In genomic region chr7:48643420-48644013, GRCh38 we compare ENCODE assay signal across 19 cellular contexts.
DNase-seq lines count a peak whose midpoint lies in the region; ATAC-seq and TF ChIP-seq lines count a peak whose summit lies in the region.
"Had no signal": no experiment of that assay in that cellular context is flagged by ENCODE, and none has a peak within 500 bp of the region (broad histone marks: within the 10 kb centered on the region; RNA-seq: fewer than 3 reads in every experiment).

No MANE protein-coding gene starts in this region.

- TF ChIP-seq POLR2A in gastrocnemius medialis (IDR thresholded peaks at IDR 0.05) = no peak

- no peak overlapping the region for H3K4ac ChIP-seq in mesendoderm (ENCODE audit: low read depth, low read length)

- in situ Hi-C loops in gastrocnemius medialis (cut with MboI; ENCODE audit: low sequenced_read_pairs in 4 of 4) = no loop called here

- no peak for TF ChIP-seq CTCF in gastrocnemius medialis (IDR thresholded peaks at IDR 0.05 in 4 of 5, conservative IDR thresholded peaks at IDR 0.05 in 1 of 5)

- H3K9me3 ChIP-seq in gastrocnemius medialis = no peaks in the 10 kb centered on the region
- H3K9me3 ChIP-seq: ovary, right lobe of liver, transverse colon had no signal

- H3K27me3 ChIP-seq in mesendoderm (ENCODE audit: insufficient read depth, low read length, poor library complexity) (no peaks in the 10 kb centered on the region), gastrocnemius medialis (no peaks in the 10 kb centered on the region)
- H3K27me3 ChIP-seq: ovary, right lobe of liver, transverse colon had no signal

- intact Hi-C loops in gastrocnemius medialis (cut with DNase I; ENCODE audit: low total_unique reads) = no loop called here

- H4K5ac ChIP-seq in mesendoderm (ENCODE audit: low read length) = no peak overlapping the region

- H2AK5ac ChIP-seq in mesendoderm (ENCODE audit: low read length) = no peak overlapping the region

- H3K18ac ChIP-seq in mesendoderm (ENCODE audit: low read length) = no peak overlapping the region

- no peak overlapping the region for H3K23ac ChIP-seq in mesendoderm (ENCODE audit: low read length)

- no peak overlapping the region for H3K56ac ChIP-seq in mesendoderm (ENCODE audit: low read length)

- H2BK15ac ChIP-seq in mesendoderm (replicated peaks; ENCODE audit: low read depth) = no peak overlapping the region

- no peak for ATAC-seq in HG03175 (IDR thresholded peaks at IDR 0.05; ENCODE audit: unreplicated experiment)
- ATAC-seq in gastrocnemius medialis = no peak
- ATAC-seq in GM21737 (IDR thresholded peaks at IDR 0.05; ENCODE audit: unreplicated experiment) = no peak
- ATAC-seq: right lobe of liver had no signal

- H3K4me2 ChIP-seq in mesendoderm (ENCODE audit: low read length) = no peak overlapping the region

- H2BK5ac ChIP-seq in mesendoderm (ENCODE audit: low read length) = no peak overlapping the region

- H3K4me1 ChIP-seq in mesendoderm (ENCODE audit: control insufficient read depth, low read depth, low read length) (no peaks in the 10 kb centered on the region), gastrocnemius medialis (no peaks in the 10 kb centered on the region)
- H3K4me1 ChIP-seq: right lobe of liver, transverse colon had no signal

- H3K27ac ChIP-seq in mesendoderm (ENCODE audit: low read depth, low read length) = no peak overlapping the region
- no peak overlapping the region for H3K27ac ChIP-seq in gastrocnemius medialis
- H3K27ac ChIP-seq: GM23248, ovary, right lobe of liver, transverse colon had no signal

- H3K36me3 ChIP-seq in mesendoderm (ENCODE audit: control insufficient read depth, insufficient read depth, low read length) (no peaks in the 10 kb centered on the region), gastrocnemius medialis (no peaks in the 10 kb centered on the region)
- H3K36me3 ChIP-seq: ovary, right lobe of liver, transverse colon had no signal

- H3K9ac ChIP-seq in mesendoderm (ENCODE audit: low read length) = no peak overlapping the region
- H3K9ac ChIP-seq: GM23248 had no signal

- WGBS in mesendoderm (ENCODE audit: extremely low coverage, insufficient coverage, low lambda C conversion rate) = no CpG with 5 or more reads among the region's 2 CpGs

- H3K79me1 ChIP-seq in mesendoderm (ENCODE audit: low read length) = no peaks in the 10 kb centered on the region

- H2BK120ac ChIP-seq in mesendoderm (ENCODE audit: low read depth, low read length) = no peak overlapping the region

- no peak overlapping the region for H4K8ac ChIP-seq in mesendoderm (ENCODE audit: low read depth, low read length)

- H3K4me3 ChIP-seq in mesendoderm (ENCODE audit: low read length) (no peak overlapping the region), gastrocnemius medialis (no peak overlapping the region)
- H3K4me3 ChIP-seq: GM23248, ovary, right lobe of liver, transverse colon had no signal

- peak; percentile 82 for DNase-seq in GF-D8 (lab: John Stamatoyannopoulos, UW)
- peak; percentile 92 for DNase-seq in MV-4-11 (lab: John Stamatoyannopoulos, UW)
- DNase-seq in OCI-M1 (lab: John Stamatoyannopoulos, UW) = peak; percentile 35
- peak; percentile 26 for DNase-seq in mesendoderm
- no peak for DNase-seq in gastrocnemius medialis
- DNase-seq in NCI-H1105 (lab: John Stamatoyannopoulos, UW) = no peak
- DNase-seq: activated CD4-positive, alpha-beta memory T cell treated with anti-CD3 and anti-CD28 coated beads, Interleukin-2, amount 10 ng/mL, durations not matched to agents 7 days and 5 days; activated naive CD4-positive, alpha-beta T cell; activated T-cell treated with anti-CD3 and anti-CD28 coated beads for 4 hours; caudate nucleus; GM23248; midbrain; NCI-H187; NK-92 treated with Interleukin-12 subunit alpha and Interleukin-12 subunit beta, amount 100 ng/mL, for 24 hours; ovary; right lobe of liver; transverse colon had no signal

- no peaks in the 10 kb centered on the region for H3K79me2 ChIP-seq in mesendoderm (ENCODE audit: control insufficient read depth, insufficient read depth, low read length)

Comparison
In these comparisons a context has a peak if more than half of its experiments do, and no peak if none do; other contexts are left out.
1. DNase-seq: peak in GF-D8 (single experiment), MV-4-11 (single experiment), OCI-M1 (single experiment) and mesendoderm (single experiment); none in gastrocnemius medialis (0 of 2) and NCI-H1105 (single experiment).